ENCODE assay signal across 20 cellular contexts in genomic region chr17:67110619-67111018, GRCh38.
"Had no signal": no experiment of that assay in that cellular context is flagged by ENCODE, and none has a peak within 500 bp of the region (broad histone marks: within the 10 kb centered on the region; RNA-seq: fewer than 3 reads in every experiment).

No MANE protein-coding gene starts in this region.

- H3K27me3 Mint-ChIP-seq: activated T-cell treated with anti-CD3 and anti-CD28 coated beads, Interleukin-2, amount 50 U/mL, for 24 hours; dendritic cell treated with granulocyte-macrophage colony-stimulating factor and Interleukin-4, amounts not matched to agents 40 ng/mL and 50 ng/mL, for 4 days; natural killer cell treated with Interleukin-12 subunit alpha and Interleukin-12 subunit beta and Interleukin-15 and Interleukin-18, amount 100 ng/mL, for 72 hours had no signal

- H3K27ac Mint-ChIP-seq: activated T-cell treated with anti-CD3 and anti-CD28 coated beads, Interleukin-2, amount 50 U/mL, for 24 hours; activated T-helper 2 cell treated with anti-CD3 and anti-CD28 coated beads, Interferon-gamma antibody, Interleukin-2, Interleukin-4, amounts not matched to agents 10 μg/mL and 5 μg/mL and 100 μg/mL, durations not matched to agents 14 hours and 24 hours and 36 hours; dendritic cell treated with granulocyte-macrophage colony-stimulating factor and Interleukin-4, amounts not matched to agents 40 ng/mL and 50 ng/mL, for 4 days; natural killer cell treated with Interleukin-12 subunit alpha and Interleukin-12 subunit beta and Interleukin-15 and Interleukin-18, amount 100 ng/mL, for 72 hours; WTC11 had no signal

- DNase-seq: activated CD8-positive, alpha-beta memory T cell treated with anti-CD3 and anti-CD28 coated beads for 24 hours; activated CD8-positive, alpha-beta memory T cell treated with anti-CD3 and anti-CD28 coated beads, Interleukin-2, amount 50 U/mL, for 4 hours; activated naive CD4-positive, alpha-beta T cell; activated T-cell treated with anti-CD3 and anti-CD28 coated beads, Interleukin-2, amount 50 U/mL, for 24 hours; anterior cingulate cortex; body of pancreas; effector CD4-positive, alpha-beta T cell; foreskin melanocyte; lower lobe of right lung; ovary; psoas muscle; stimulated activated CD4-positive, alpha-beta T cell treated with anti-CD3 and anti-CD28 coated beads, Interleukin-4, amount 100 ng/mL, for 24 hours; stimulated activated naive CD8-positive, alpha-beta T cell treated with anti-CD3 and anti-CD28 coated beads, Interleukin-15, Interleukin-2, amounts not matched to agents 100 U/mL and 50 U/mL, for 24 hours; T-helper 9 cell; upper lobe of right lung had no signal

- H3K4me3 Mint-ChIP-seq: activated T-cell treated with anti-CD3 and anti-CD28 coated beads, Interleukin-2, amount 50 U/mL, for 24 hours; dendritic cell treated with granulocyte-macrophage colony-stimulating factor and Interleukin-4, amounts not matched to agents 40 ng/mL and 50 ng/mL, for 4 days; natural killer cell treated with Interleukin-12 subunit alpha and Interleukin-12 subunit beta and Interleukin-15 and Interleukin-18, amount 100 ng/mL, for 72 hours; WTC11 had no signal

- H3K4me1 Mint-ChIP-seq: WTC11 had no signal

- H3K9me3 Mint-ChIP-seq: activated T-cell treated with anti-CD3 and anti-CD28 coated beads, Interleukin-2, amount 50 U/mL, for 24 hours; dendritic cell treated with granulocyte-macrophage colony-stimulating factor and Interleukin-4, amounts not matched to agents 40 ng/mL and 50 ng/mL, for 4 days; WTC11 had no signal

- ATAC-seq: body of pancreas; left lobe of liver; lower lobe of right lung; natural killer cell treated with Interleukin-12 subunit alpha and Interleukin-12 subunit beta and Interleukin-15 and Interleukin-18, amount 100 ng/mL, for 72 hours; stimulated activated naive CD8-positive, alpha-beta T cell treated with anti-CD3 and anti-CD28 coated beads, Interleukin-15, Interleukin-2, amounts not matched to agents 100 U/mL and 50 U/mL, for 24 hours; WTC11 had no signal
